ENCODE assay signal across 1 cellular context in genomic region chr1:161738627-161739287, GRCh38.
TF ChIP-seq lines count a peak whose summit lies in the region.

No MANE protein-coding gene starts in this region.

TF ChIP-seq in K562, 482 proteins besides CTCF, POLR2A, EP300 and RAD21 (continued from another document and continues in another):
- TF ChIP-seq ELK1 (CRISPR knock-in tag; IDR thresholded peaks at IDR 0.05) (no peak), ZNF121 (CRISPR knock-in tag; conservative IDR thresholded peaks at IDR 0.05) (no peak), SRSF1 (IDR thresholded peaks at IDR 0.05; ENCODE audit: low read depth, low read length) (no peak), MTA1 (IDR thresholded peaks at IDR 0.05; ENCODE audit: borderline replicate concordance) (0 out of 2 replicates have a peak, but pooled peaks have one; percentile 68), TGIF2 (CRISPR knock-in tag; IDR thresholded peaks at IDR 0.05) (no peak), ATF2 (CRISPR knock-in tag; IDR thresholded peaks at IDR 0.05) (no peak), BRF2 (IDR thresholded peaks at IDR 0.05; ENCODE audit: borderline replicate concordance, insufficient read depth, insufficient read length) (no peak), ZNF282 (CRISPR knock-in tag; IDR thresholded peaks at IDR 0.05) (no peak), ZBTB17 (CRISPR knock-in tag; IDR thresholded peaks at IDR 0.05) (no peak), GTF2A2 (tag; IDR thresholded peaks at IDR 0.05) (no peak), SP2 (IDR thresholded peaks at IDR 0.05; ENCODE audit: extremely low read depth, low read depth, low read length, poor library complexity, severe bottlenecking) (no peak), MYNN (IDR thresholded peaks at IDR 0.05) (no peak), MYNN (CRISPR knock-in tag; IDR thresholded peaks at IDR 0.05) (no peak), NONO (IDR thresholded peaks at IDR 0.05; ENCODE audit: low read depth in 2 of 2, low read length in 1 of 2) (no peak), ZNF639 (CRISPR knock-in tag; conservative IDR thresholded peaks at IDR 0.05 in 1 of 2, IDR thresholded peaks at IDR 0.05 in 1 of 2) (peak in 1 of 2 experiments; percentile 58; a peak in 1 of 4 replicates), CLOCK (CRISPR knock-in tag; IDR thresholded peaks at IDR 0.05; ENCODE audit: borderline replicate concordance) (no peak), CBX2 (IDR thresholded peaks at IDR 0.05; ENCODE audit: insufficient read depth, low read length, poor library complexity, severe bottlenecking) (no peak), NCOR1 (IDR thresholded peaks at IDR 0.05) (peak; percentile 25; the same call in 1 of the 2 replicates), SMC3 (conservative IDR thresholded peaks at IDR 0.05; ENCODE audit: insufficient read depth, low read depth, low read length) (peak; percentile 81), ARID3A (IDR thresholded peaks at IDR 0.05; ENCODE audit: borderline replicate concordance, low read depth, low read length) (no peak), KAT2B (IDR thresholded peaks at IDR 0.05; ENCODE audit: low read depth, low read length) (no peak), TSC22D4 (tag; IDR thresholded peaks at IDR 0.05) (no peak), NELFE (IDR thresholded peaks at IDR 0.05; ENCODE audit: insufficient read depth, insufficient read length) (no peak), ARID1B (IDR thresholded peaks at IDR 0.05) (peak; percentile 67), ZKSCAN3 (CRISPR knock-in tag; IDR thresholded peaks at IDR 0.05) (no peak), SOX6 (IDR thresholded peaks at IDR 0.05) (no peak), ZFPM2 (CRISPR knock-in tag; IDR thresholded peaks at IDR 0.05) (no peak), HNRNPK (IDR thresholded peaks at IDR 0.05; ENCODE audit: low read depth, low read length, poor library complexity, severe bottlenecking) (no peak), NR2C2 (CRISPR knock-in tag; IDR thresholded peaks at IDR 0.05) (no peak), NR2C2 (tag; IDR thresholded peaks at IDR 0.05) (no peak), EGR1 (conservative IDR thresholded peaks at IDR 0.05) (no peak), RFX7 (CRISPR knock-in tag; IDR thresholded peaks at IDR 0.05) (no peak), ZNF436 (CRISPR knock-in tag; IDR thresholded peaks at IDR 0.05) (no peak), SRF (CRISPR knock-in tag; IDR thresholded peaks at IDR 0.05) (0 out of 4 replicates have a peak, but pooled peaks of 1 of the 2 experiments have one; percentile 17), SMARCB1 (IDR thresholded peaks at IDR 0.05; ENCODE audit: insufficient read length, low read depth) (no peak), JUND (IDR thresholded peaks at IDR 0.05; ENCODE audit: borderline replicate concordance, low read depth, low read length) (peak; percentile 60; the same call in 1 of the 2 replicates), JUND (tag; IDR thresholded peaks at IDR 0.05; ENCODE audit: borderline replicate concordance, low read depth, low read length) (peak; percentile 53; the same call in 1 of the 3 replicates), NFYB (IDR thresholded peaks at IDR 0.05; ENCODE audit: extremely low read depth, insufficient read length) (no peak), EZH2 (IDR thresholded peaks at IDR 0.05; ENCODE audit: borderline replicate concordance, low read depth, low read length) (no peak), STAT5A (IDR thresholded peaks at IDR 0.05; ENCODE audit: borderline replicate concordance, low read length) (no peak), MTF1 (CRISPR knock-in tag; IDR thresholded peaks at IDR 0.05; ENCODE audit: borderline replicate concordance) (no peak), ZBTB1 (CRISPR knock-in tag; IDR thresholded peaks at IDR 0.05; ENCODE audit: borderline replicate concordance, low read depth) (no peak), TCF3 (CRISPR knock-in tag; IDR thresholded peaks at IDR 0.05) (peak; percentile 51), CREB1 (IDR thresholded peaks at IDR 0.05) (no peak), CREB1 (CRISPR knock-in tag; IDR thresholded peaks at IDR 0.05) (no peak; the same call in 1 of the 2 replicates), TCF7L2 (IDR thresholded peaks at IDR 0.05; ENCODE audit: low read depth, low read length) (no peak), FOXA1 (IDR thresholded peaks at IDR 0.05; ENCODE audit: borderline replicate concordance) (no peak), TAF7 (tag; IDR thresholded peaks at IDR 0.05) (no peak), GATAD2B (IDR thresholded peaks at IDR 0.05; ENCODE audit: borderline replicate concordance) (no peak), ZNF311 (CRISPR knock-in tag; IDR thresholded peaks at IDR 0.05) (no peak), ZNF146 (CRISPR knock-in tag; IDR thresholded peaks at IDR 0.05; ENCODE audit: unreplicated experiment) (no peak), DIDO1 (tag; IDR thresholded peaks at IDR 0.05; ENCODE audit: low read depth) (no peak), STAT6 (CRISPR knock-in tag; IDR thresholded peaks at IDR 0.05) (no peak), SMAD4 (CRISPR knock-in tag; conservative IDR thresholded peaks at IDR 0.05) (peak; percentile 55; the same call in 1 of the 2 replicates), GATA2 (CRISPR knock-in tag; IDR thresholded peaks at IDR 0.05) (no peak), SAP30 (IDR thresholded peaks at IDR 0.05; ENCODE audit: borderline replicate concordance, insufficient read depth, low read depth, low read length, poor library complexity, severe bottlenecking) (no peak), KAT7 (CRISPR knock-in tag; IDR thresholded peaks at IDR 0.05; ENCODE audit: borderline replicate concordance) (no peak), PYGO2 (tag; IDR thresholded peaks at IDR 0.05) (no peak), UBTF (IDR thresholded peaks at IDR 0.05; ENCODE audit: borderline replicate concordance in 1 of 2, low read depth in 2 of 2, low read length in 2 of 2) (no peak), NCOA2 (IDR thresholded peaks at IDR 0.05; ENCODE audit: partially characterized antibody in 2 of 2) (no peak)
